ENCODE assay signal across 22 cellular contexts in genomic region chr22:39070186-39070585, GRCh38. TPM values are rescaled to one million over a fixed set of nuclear protein-coding genes. Genes with fewer than 3 reads are reported as not detected.
DNase-seq lines count a peak whose midpoint lies in the region; ATAC-seq and TF ChIP-seq lines count a peak whose summit lies in the region.
"Had no signal": no experiment of that assay in that cellular context is flagged by ENCODE, and none has a peak within 500 bp of the region (broad histone marks: within the 10 kb centered on the region; RNA-seq: fewer than 3 reads in every experiment).

No MANE protein-coding gene starts in this region.

- peaks cover 32% of the 10 kb centered on the region for H3K36me3 ChIP-seq in DOHH2 (ENCODE audit: control insufficient read depth, low read length)
- H3K36me3 ChIP-seq: BLaER1 treated with 17β-estradiol and CSF1 and Interleukin-3, amounts not matched to agents 10 nM and 100 nM had no signal

- no peaks in the 10 kb centered on the region for H3K9me3 ChIP-seq in DOHH2 (ENCODE audit: control insufficient read depth, insufficient read depth, low read length)
- H3K9me3 ChIP-seq: BLaER1 treated with 17β-estradiol and CSF1 and Interleukin-3, amounts not matched to agents 10 nM and 100 nM had no signal

- H3K36me3 Mint-ChIP-seq in IgD-negative memory B cell (peaks cover 7% of the 10 kb centered on the region), WTC11 (no peaks in the 10 kb centered on the region), memory B cell (peaks cover 5% of the 10 kb centered on the region)

- H3K27me3 ChIP-seq in DOHH2 (ENCODE audit: control insufficient read depth, low read length), result no peaks in the 10 kb centered on the region
- H3K27me3 ChIP-seq: BLaER1 treated with 17β-estradiol and CSF1 and Interleukin-3, amounts not matched to agents 10 nM and 100 nM had no signal

- POLR2A ChIA-PET in WTC11 (lab: Charles Lee), result interaction anchor here (1.2 kb wide), 1 partner anchor 28 kb away, joined by 3 read pairs; no protein-coding TSS in a partner anchor

- peaks cover 86% of the 10 kb centered on the region for H3K4me1 ChIP-seq in DOHH2 (ENCODE audit: control insufficient read depth, low read length)

- peaks cover 46% of the 10 kb centered on the region for H3K79me2 ChIP-seq in DOHH2 (ENCODE audit: control insufficient read depth, low read length)

- ATAC-seq in WTC11 (no peak; the same call in 1 of the 2 replicates), memory B cell (ENCODE audit: low read depth) (no peak), GM21619 (IDR thresholded peaks at IDR 0.05; ENCODE audit: unreplicated experiment) (no peak)
- no peak for ATAC-seq in activated CD4-positive, CD25-positive, alpha-beta regulatory T cell treated with anti-CD3 and anti-CD28 coated beads, Interleukin-2, amount 50 U/mL, for 24 hours

- CTCF ChIA-PET in WTC11 (lab: Charles Lee), result interaction anchor here (2.1 kb wide), 1 partner anchor 200 kb away, joined by 8 read pairs; no protein-coding TSS in a partner anchor

- H3K4me3 Mint-ChIP-seq in IgD-negative memory B cell, result peak overlapping the region; percentile 34 to 74 (median 62)
- H3K4me3 Mint-ChIP-seq in WTC11, result no peak overlapping the region
- H3K4me3 Mint-ChIP-seq in memory B cell, result peak overlapping the region; percentile 63
- H3K4me3 Mint-ChIP-seq: CD4-positive, alpha-beta T cell had no signal

- H3K4me1 Mint-ChIP-seq in IgD-negative memory B cell (peaks cover 31 to 43% (median 34%) of the 10 kb centered on the region in 3 donors), WTC11 (peaks cover 34% of the 10 kb centered on the region), memory B cell (peaks cover 29% of the 10 kb centered on the region)

- H3F3A ChIP-seq in DOHH2 (ENCODE audit: control insufficient read depth, insufficient read depth), result peaks cover 42% of the 10 kb centered on the region

- DNase-seq in WTC11 (ENCODE audit: low spot score) (no peak), memory B cell (ENCODE audit: low spot score in 2 of 2) (no peak), foreskin fibroblast (no peak)
- no peak for DNase-seq in stimulated activated CD4-positive, alpha-beta T cell treated with anti-CD3 and anti-CD28 coated beads, Interleukin-1b, Interleukin-23, amount 100 ng/mL, for 48 hours
- DNase-seq: CD4-positive, alpha-beta T cell; IMR-90; MV-4-11; NCI-H1105 treated with DMSO at 0.1 percent for 48 hours; NCI-H146; NCI-H1930; NCI-H2107; NCI-H524 treated with DMSO at 0.1 percent for 48 hours; NCI-H82; NK-92 treated with Interleukin-12 subunit alpha and Interleukin-12 subunit beta, amount 100 ng/mL, for 24 hours; SHP77 had no signal

- peak overlapping the region; percentile 99 for H3K27ac ChIP-seq in DOHH2 (ENCODE audit: low read depth, low read length)
- H3K27ac ChIP-seq: BLaER1 treated with 17β-estradiol and CSF1 and Interleukin-3, amounts not matched to agents 10 nM and 100 nM; KMS-11 had no signal

- no peak for TF ChIP-seq CTCF in DOHH2 (IDR thresholded peaks at IDR 0.05; ENCODE audit: low read depth, low read length, poor library complexity, severe bottlenecking)
- no peak for TF ChIP-seq CTCF in WTC11 (IDR thresholded peaks at IDR 0.05)
- TF ChIP-seq CTCF in foreskin fibroblast (IDR thresholded peaks at IDR 0.05; ENCODE audit: low read depth, low read length), result no peak

- peak overlapping the region; percentile 12 for H3K4me3 ChIP-seq in DOHH2 (ENCODE audit: low read length)
- no peak overlapping the region for H3K4me3 ChIP-seq in foreskin fibroblast (ENCODE audit: low read depth in 1 of 2, low read length in 2 of 2)
- H3K4me3 ChIP-seq: BLaER1 treated with 17β-estradiol and CSF1 and Interleukin-3, amounts not matched to agents 10 nM and 100 nM had no signal

- no peaks in the 10 kb centered on the region for H3K27me3 Mint-ChIP-seq in IgD-negative memory B cell
- no peaks in the 10 kb centered on the region for H3K27me3 Mint-ChIP-seq in WTC11 (ENCODE audit: low read depth)
- no peaks in the 10 kb centered on the region for H3K27me3 Mint-ChIP-seq in memory B cell
- H3K27me3 Mint-ChIP-seq: CD4-positive, alpha-beta T cell had no signal

- peak overlapping the region; percentile 74 for H3K4me2 ChIP-seq in DOHH2 (ENCODE audit: low read length)
- H3K4me2 ChIP-seq: BLaER1 treated with 17β-estradiol and CSF1 and Interleukin-3, amounts not matched to agents 10 nM and 100 nM; KMS-11 had no signal

- H3K9me3 Mint-ChIP-seq in IgD-negative memory B cell (no peaks in the 10 kb centered on the region), WTC11 (no peaks in the 10 kb centered on the region), memory B cell (no peaks in the 10 kb centered on the region)
- H3K9me3 Mint-ChIP-seq: CD4-positive, alpha-beta T cell had no signal

- no peaks in the 10 kb centered on the region for H3K9me2 ChIP-seq in DOHH2 (replicated peaks; ENCODE audit: control insufficient read depth, low read length)

- H3K27ac Mint-ChIP-seq in IgD-negative memory B cell, result peak overlapping the region in 2 of 3 donors; percentile 66 to 93
- H3K27ac Mint-ChIP-seq in WTC11, result peak overlapping the region; percentile 20; the same call in 1 of the 2 replicates
- peak overlapping the region; percentile 80 for H3K27ac Mint-ChIP-seq in memory B cell
- H3K27ac Mint-ChIP-seq: CD4-positive, alpha-beta T cell had no signal

- no peaks in the 10 kb centered on the region for H4K20me1 ChIP-seq in DOHH2 (ENCODE audit: control insufficient read depth, insufficient read depth, low read depth, low read length)
- H4K20me1 ChIP-seq: BLaER1 treated with 17β-estradiol and CSF1 and Interleukin-3, amounts not matched to agents 10 nM and 100 nM had no signal

TF ChIP-seq in WTC11, 78 proteins besides CTCF, POLR2A, EP300 and RAD21:
- TF ChIP-seq ZNF317 (CRISPR knock-in tag; IDR thresholded peaks at IDR 0.05; ENCODE audit: borderline replicate concordance, low read depth) (peak; percentile 67; the same call in 1 of the 2 replicates), NR2C2 (CRISPR knock-in tag; IDR thresholded peaks at IDR 0.05) (no peak), ZNF512 (CRISPR knock-in tag; IDR thresholded peaks at IDR 0.05; ENCODE audit: borderline replicate concordance) (no peak)

RNA-seq across cellular contexts. Expression of gene APOBEC3G, which starts 6.9 kb away (rescaled TPM):
- polyA plus RNA-seq in IgD-negative memory B cell, result 90.7 TPM
- total RNA-seq in WTC11 (2021), result 1.8 to 2.2 TPM (median 2.1 TPM) in 3 replicates

RNA-seq across cellular contexts. Expression of gene APOBEC3H, which starts 26.9 kb away (rescaled TPM):
- 0.48 TPM for polyA plus RNA-seq in IgD-negative memory B cell
- 0.42 to 0.80 TPM (median 0.66 TPM) in 3 replicates for total RNA-seq in WTC11 (2021)
- total RNA-seq: Daoy had no signal
- polyA plus RNA-seq: IMR-90 had no signal

RNA-seq across cellular contexts. Expression of gene APOBEC3F, which starts 29.5 kb away (rescaled TPM):
- polyA plus RNA-seq in IgD-negative memory B cell, result 33.0 TPM
- 8.7 to 13.1 TPM (median 11.0 TPM) in 3 replicates for total RNA-seq in WTC11 (2021)

RNA-seq across cellular contexts. Expression of gene APOBEC3D, which starts 49.3 kb away (rescaled TPM):
- 22.0 TPM for polyA plus RNA-seq in IgD-negative memory B cell
- 5.4 to 10.6 TPM (median 7.0 TPM) in 3 replicates for total RNA-seq in WTC11 (2021)

RNA-seq across cellular contexts. Expression of gene APOBEC3C, which starts 56.1 kb away (rescaled TPM):
- 268 TPM for polyA plus RNA-seq in IgD-negative memory B cell
- 33.4 to 40.4 TPM (median 39.4 TPM) in 3 replicates for total RNA-seq in WTC11 (2021)

Comparison
In these comparisons a context has a peak if more than half of its experiments do, and no peak if none do; other contexts are left out.
1. H3K27ac Mint-ChIP-seq: peak in every context shown above with its lines; median percentile 80 in memory B cell; 80 in IgD-negative memory B cell; 20 in WTC11.